In the genomic region with DNA sequence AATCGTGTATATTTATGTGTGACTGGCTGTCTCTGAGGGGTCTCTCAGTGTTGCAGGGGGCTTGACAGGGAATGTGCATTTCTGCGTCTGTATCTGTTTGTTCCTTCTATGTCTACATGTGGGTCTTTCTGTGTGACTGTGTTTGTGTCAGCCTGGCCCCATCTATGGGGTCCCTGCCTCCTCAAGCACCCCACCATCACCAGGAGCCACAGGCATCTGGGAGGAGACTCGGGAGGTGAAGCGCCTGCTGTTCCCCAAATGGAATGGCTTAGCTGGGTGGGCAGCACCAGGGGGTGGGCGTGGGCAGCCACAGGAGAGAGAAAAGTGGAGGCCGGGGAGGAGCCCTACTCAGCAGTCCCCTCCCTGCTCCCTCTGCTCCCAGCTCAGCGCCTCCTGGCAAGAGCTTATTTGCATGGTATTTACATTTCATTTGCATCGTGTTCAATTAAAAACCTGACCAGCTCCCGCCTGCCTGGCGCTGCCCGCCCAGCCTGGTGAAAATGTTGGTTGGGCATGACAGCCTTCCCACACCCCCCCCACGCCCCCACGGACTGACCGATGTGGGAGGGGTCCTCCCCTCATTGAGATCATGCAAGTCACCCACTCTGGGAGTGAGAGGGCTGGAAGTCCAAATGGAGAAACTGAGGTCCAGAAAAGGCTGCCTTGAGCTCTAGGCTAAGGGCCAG, we compare ENCODE assay signal across 8 cellular contexts. TPM values are rescaled to one million over a fixed set of nuclear protein-coding genes. Genes with fewer than 3 reads are reported as not detected.
DNase-seq lines count a peak whose midpoint lies in the region; TF ChIP-seq lines count a peak whose summit lies in the region.

No MANE protein-coding gene starts in this region.

- H3K36me3 Mint-ChIP-seq in dendritic cell treated with granulocyte-macrophage colony-stimulating factor and Interleukin-4, amounts not matched to agents 40 ng/mL and 50 ng/mL, for 4 days (ENCODE audit: low read depth), result no peaks in the 10 kb centered on the region

- no peaks in the 10 kb centered on the region for H3K9me3 ChIP-seq in testis

- intact Hi-C loops in dendritic cell treated with granulocyte-macrophage colony-stimulating factor and Interleukin-4, amounts not matched to agents 40 ng/mL and 50 ng/mL, for 4 days (cut with micrococcal nuclease), result loop anchor here (5.0 kb wide), 1 partner anchor 49 kb away; no protein-coding TSS in a partner anchor
- intact Hi-C loops in testis (cut with DNase I; ENCODE audit: low total_unique reads), result loop anchor here (10.0 kb wide), 1 partner anchor 64 kb away; no protein-coding TSS in a partner anchor

- DNase-seq in Caki2 (ENCODE audit: low read depth) (peak; percentile 58), NCI-H446 treated with DMSO at 0.1 percent for 48 hours (lab: John Stamatoyannopoulos, UW) (peak; percentile 32), lung microvascular endothelial cell (ENCODE audit: low read depth in 2 of 2) (peak; percentile 63 to 91), testis (peak; percentile 74), D341Med (ENCODE audit: low spot score) (no peak), 8988T (no peak)
- DNase-seq in stimulated activated CD4-positive, alpha-beta T cell treated with anti-CD3 and anti-CD28 coated beads, Interleukin-15, amount 100 ng/mL, for 24 hours, result no peak

- H3K27me3 ChIP-seq in testis, result no peaks in the 10 kb centered on the region

- no peak for TF ChIP-seq CTCF in testis (IDR thresholded peaks at IDR 0.05)

- in situ Hi-C loops in Caki2 (cut with HindIII; ENCODE audit: low pct_unique_long_range_greater_than_20kb, low sequenced_read_pairs), result no loop called here

- H3K27ac Mint-ChIP-seq in dendritic cell treated with granulocyte-macrophage colony-stimulating factor and Interleukin-4, amounts not matched to agents 40 ng/mL and 50 ng/mL, for 4 days, result peak overlapping the region; percentile 75

- peaks cover 75% of the 10 kb centered on the region for H3K4me1 Mint-ChIP-seq in dendritic cell treated with granulocyte-macrophage colony-stimulating factor and Interleukin-4, amounts not matched to agents 40 ng/mL and 50 ng/mL, for 4 days (ENCODE audit: low read depth)

- H3K9me3 Mint-ChIP-seq in dendritic cell treated with granulocyte-macrophage colony-stimulating factor and Interleukin-4, amounts not matched to agents 40 ng/mL and 50 ng/mL, for 4 days, result no peaks in the 10 kb centered on the region

- H3K27me3 Mint-ChIP-seq in dendritic cell treated with granulocyte-macrophage colony-stimulating factor and Interleukin-4, amounts not matched to agents 40 ng/mL and 50 ng/mL, for 4 days, result peaks cover 65% of the 10 kb centered on the region

- H3K4me3 ChIP-seq in testis, result no peak overlapping the region

- WGBS in testis, 2 donors, result 25 to 34% methylated on average over 11 to 14 of the region's 14 CpGs

- H3K36me3 ChIP-seq in testis (ENCODE audit: low read depth, missing control alignments), result no peaks in the 10 kb centered on the region

- no peak for TF ChIP-seq POLR2A in testis (IDR thresholded peaks at IDR 0.05)

- H3K4me3 Mint-ChIP-seq in dendritic cell treated with granulocyte-macrophage colony-stimulating factor and Interleukin-4, amounts not matched to agents 40 ng/mL and 50 ng/mL, for 4 days, result no peak overlapping the region

- peaks cover 42% of the 10 kb centered on the region for H3K4me1 ChIP-seq in testis

- H3K27ac ChIP-seq in testis, result peak overlapping the region; percentile 85 to 91

RNA-seq across cellular contexts. Expression of a gene that starts 50.5 kb away (rescaled TPM):
- 71.9 and 96.8 TPM in 2 replicates for total RNA-seq in Caki2 (2014; rRNA removed; shearing (Covaris generic); ENCODE audit: low replicate concordance)
- 20.7 and 39.1 TPM in 2 replicates for total RNA-seq in lung microvascular endothelial cell
- 10 to 100 TPM; 71.1 to 78.3 TPM for total RNA-seq in testis
- 94.7 TPM for polyA plus RNA-seq in testis (ENCODE audit: insufficient read depth, low read depth, low replicate concordance)

Comparison
In these comparisons a context has a peak if more than half of its experiments do, and no peak if none do; other contexts are left out.
1. DNase-seq: peak in Caki2 (single experiment), NCI-H446 treated with DMSO at 0.1 percent for 48 hours (single experiment), lung microvascular endothelial cell (2 of 2) and testis (single experiment); none in stimulated activated CD4-positive, alpha-beta T cell treated with anti-CD3 and anti-CD28 coated beads, Interleukin-15, amount 100 ng/mL, for 24 hours (single experiment), D341Med (single experiment) and 8988T (single experiment).